Comparison of ENCODE assay signal across 16 cellular contexts in genomic region chr13:31980842-31981241, GRCh38. TPM values are rescaled to one million over a fixed set of nuclear protein-coding genes. Genes with fewer than 3 reads are reported as not detected.
DNase-seq lines count a peak whose midpoint lies in the region; ATAC-seq and TF ChIP-seq lines count a peak whose summit lies in the region.
"Had no signal": no experiment of that assay in that cellular context is flagged by ENCODE, and none has a peak within 500 bp of the region (broad histone marks: within the 10 kb centered on the region; RNA-seq: fewer than 3 reads in every experiment).

No MANE protein-coding gene starts in this region.

- TF ChIP-seq CTCF in mammary epithelial cell (conservative IDR thresholded peaks at IDR 0.05 in 1 of 2, IDR thresholded peaks at IDR 0.05 in 1 of 2; ENCODE audit: extremely low read depth in 1 of 2, insufficient read depth in 1 of 2, low read depth in 1 of 2, low read length in 2 of 2), result no peak
- TF ChIP-seq CTCF in MCF 10A (IDR thresholded peaks at IDR 0.05; ENCODE audit: unreplicated experiment), result no peak
- TF ChIP-seq CTCF in right lobe of liver (IDR thresholded peaks at IDR 0.05), result no peak
- TF ChIP-seq CTCF in GM13977 (IDR thresholded peaks at IDR 0.05; ENCODE audit: extremely low read depth, insufficient read depth, missing control alignments), result no peak
- TF ChIP-seq CTCF in brain microvascular endothelial cell (IDR thresholded peaks at IDR 0.05; ENCODE audit: low read depth, low read length, missing control alignments), result no peak

- H3K36me3 ChIP-seq in mammary epithelial cell (ENCODE audit: insufficient read depth, low read length) (no peaks in the 10 kb centered on the region), right lobe of liver (no peaks in the 10 kb centered on the region), brain microvascular endothelial cell (replicated peaks) (no peaks in the 10 kb centered on the region)

- peak; percentile 14 for DNase-seq in mammary epithelial cell
- no peak for DNase-seq in MCF 10A (ENCODE audit: unreplicated experiment)
- no peak for DNase-seq in epithelial cell of prostate (ENCODE audit: low read depth, low spot score)
- DNase-seq in right lobe of liver, result no peak
- no peak for DNase-seq in activated CD4-positive, alpha-beta T cell treated with anti-CD3 and anti-CD28 coated beads for 4 hours
- no peak for DNase-seq in GM13977 (ENCODE audit: low spot score)
- no peak for DNase-seq in brain microvascular endothelial cell
- DNase-seq: AML-193; C1 segment of cervical spinal cord; CD8-positive, alpha-beta T cell; GDM1; NCI-H187; NCI-H510A treated with DMSO at 0.1 percent for 48 hours; NCI-H82 had no signal

- H3K27ac Mint-ChIP-seq in MCF 10A (ENCODE audit: low read depth, unreplicated experiment), result no peak overlapping the region
- H3K27ac Mint-ChIP-seq: CD8-positive, alpha-beta T cell had no signal

- no TSS peak for BruUV-seq in mammary epithelial cell (replicated peaks; lab: Mats Ljungman, UMichigan)
- BruUV-seq in MCF 10A (replicated peaks; lab: Mats Ljungman, UMichigan), result no TSS peak

- intact Hi-C loops in mammary epithelial cell (cut with micrococcal nuclease), result no loop called here
- intact Hi-C loops in MCF 10A (cut with micrococcal nuclease), result no loop called here
- intact Hi-C loops in right lobe of liver (cut with DNase I), result loop anchor here in 1 of 2 donors (10.0 kb wide), 1 partner anchor 66 kb away; no protein-coding TSS in a partner anchor

- CTCF ChIA-PET in mammary epithelial cell (lab: Charles Lee; ENCODE audit: low non-redundant PET), result no interaction called here
- CTCF ChIA-PET in MCF 10A (lab: Yijun Ruan, JAX), result no interaction called here

- peak; percentile 53 to 63 (median 58) for ATAC-seq in right lobe of liver
- ATAC-seq: CD8-positive, alpha-beta T cell; Right ventricle myocardium inferior had no signal

- 80% methylated on average over 1 of the region's 1 CpG for WGBS in mammary epithelial cell (ENCODE audit: low coverage, missing lambda C conversion rate)
- WGBS in right lobe of liver (ENCODE audit: insufficient coverage, low coverage, low lambda C conversion rate, missing lambda C conversion rate), result 83% methylated on average over 1 of the region's 1 CpG

- H3K27me3 ChIP-seq in mammary epithelial cell (ENCODE audit: insufficient read depth, low read length) (no peaks in the 10 kb centered on the region), right lobe of liver (no peaks in the 10 kb centered on the region), brain microvascular endothelial cell (replicated peaks) (no peaks in the 10 kb centered on the region)

- H3K4me3 Mint-ChIP-seq in MCF 10A (ENCODE audit: unreplicated experiment), result no peak overlapping the region
- H3K4me3 Mint-ChIP-seq: CD8-positive, alpha-beta T cell; IgD-negative memory B cell had no signal

- peaks cover 20% of the 10 kb centered on the region for H3K4me1 Mint-ChIP-seq in MCF 10A (ENCODE audit: insufficient read depth, unreplicated experiment)

- H3K9ac ChIP-seq in mammary epithelial cell (ENCODE audit: insufficient read depth, low read length), result no peak overlapping the region

- no peaks in the 10 kb centered on the region for H3K79me2 ChIP-seq in mammary epithelial cell (ENCODE audit: insufficient read depth, low read length)

- H3K4me1 ChIP-seq in mammary epithelial cell (ENCODE audit: insufficient read depth, low read length), result peaks cover 20% of the 10 kb centered on the region
- H3K4me1 ChIP-seq in right lobe of liver, result peaks cover 0 to 36% (median 12%) of the 10 kb centered on the region in 4 donors

- no peak overlapping the region for H2AFZ ChIP-seq in mammary epithelial cell (ENCODE audit: low read depth, low read length)

- in situ Hi-C loops in mammary epithelial cell (cut with MboI; ENCODE audit: low sequenced_read_pairs in 2 of 2), result no loop called here
- in situ Hi-C loops in GM13977 (cut with MboI; ENCODE audit: low pct_unique_long_range_greater_than_20kb, low sequenced_read_pairs, unreplicated experiment), result no loop called here
- in situ Hi-C loops in brain microvascular endothelial cell (cut with HindIII; ENCODE audit: low pct_ligation_motif_present, low sequenced_read_pairs), result no loop called here

- POLR2A ChIA-PET in MCF 10A (lab: Yijun Ruan, JAX), result no interaction called here

- peaks cover 6% of the 10 kb centered on the region for H3K36me3 Mint-ChIP-seq in MCF 10A (ENCODE audit: insufficient read depth, unreplicated experiment)
- H3K36me3 Mint-ChIP-seq: CD8-positive, alpha-beta T cell had no signal

- H3K4me2 ChIP-seq in mammary epithelial cell (ENCODE audit: insufficient read depth, low read depth, low read length), result no peak overlapping the region

- H3K4me3 ChIP-seq in mammary epithelial cell (replicated peaks in 1 of 3; ENCODE audit: insufficient read depth in 1 of 3, low read depth in 2 of 3, low read length in 3 of 3) (no peak overlapping the region), right lobe of liver (no peak overlapping the region), brain microvascular endothelial cell (ENCODE audit: low read depth, low read length) (no peak overlapping the region)

- dilution Hi-C loops in mammary epithelial cell (cut with HindIII; ENCODE audit: low sequenced_read_pairs), result no loop called here

- no peak for TF ChIP-seq POLR2A in right lobe of liver (IDR thresholded peaks at IDR 0.05)

- no peaks in the 10 kb centered on the region for H4K20me1 ChIP-seq in mammary epithelial cell (ENCODE audit: insufficient read depth, low read length)

- H3K9me3 ChIP-seq in mammary epithelial cell (replicated peaks; ENCODE audit: insufficient read depth, low read length) (no peaks in the 10 kb centered on the region), right lobe of liver (no peaks in the 10 kb centered on the region)

- H3K27me3 Mint-ChIP-seq in MCF 10A (ENCODE audit: insufficient read depth, unreplicated experiment), result no peaks in the 10 kb centered on the region
- H3K27me3 Mint-ChIP-seq: IgD-negative memory B cell had no signal

- H3K27ac ChIP-seq in mammary epithelial cell (ENCODE audit: insufficient read depth, low read depth, low read length) (no peak overlapping the region), epithelial cell of prostate (peak overlapping the region; percentile 64), right lobe of liver (peak overlapping the region in 1 of 3 donors; percentile 6), brain microvascular endothelial cell (no peak overlapping the region)

- H3K9me3 Mint-ChIP-seq in MCF 10A (ENCODE audit: unreplicated experiment), result no peaks in the 10 kb centered on the region
- H3K9me3 Mint-ChIP-seq: CD8-positive, alpha-beta T cell; IgD-negative memory B cell had no signal

RNA-seq across cellular contexts. Expression of gene FRY, which starts 50.7 kb away (rescaled TPM):
- 10 to 100 TPM in 1 of 2 donors, 1 to 10 TPM in 1; 5.8 to 23.0 TPM for total RNA-seq in mammary epithelial cell
- 2.5 TPM for polyA plus RNA-seq in mammary epithelial cell
- polyA minus RNA-seq in mammary epithelial cell, result 3.3 TPM
- total RNA-seq in MCF 10A (2022), result 8.9 and 9.1 TPM in 2 replicates
- 100 to 1,000 TPM in 1 of 6 experiments, 10 to 100 TPM in 5; 16.1 to 106 (median 35.7) TPM for total RNA-seq in right lobe of liver
